7 cellular contexts compared by ENCODE assay signal in genomic region chr2:28958689-28959088, GRCh38. TPM values are rescaled to one million over a fixed set of nuclear protein-coding genes. Genes with fewer than 3 reads are reported as not detected.
DNase-seq lines count a peak whose midpoint lies in the region; ATAC-seq and TF ChIP-seq lines count a peak whose summit lies in the region.

No MANE protein-coding gene starts in this region.

- DNase-seq in GM04503 (ENCODE audit: low read depth) (peak; percentile 37), LoVo (ENCODE audit: low spot score) (peak; percentile 66), OCI-M2 (lab: John Stamatoyannopoulos, UW; ENCODE audit: unreplicated experiment) (peak; percentile 47), amniotic stem cell (lab: John Stamatoyannopoulos, UW) (peak; percentile 48), heart right ventricle (peak; percentile 60), psoas muscle (peak; percentile 64 to 87), posterior vena cava (ENCODE audit: low spot score) (no peak)

- peak; percentile 84 to 95 (median 90) for ATAC-seq in heart right ventricle
- peak; percentile 88 to 92 (median 89) for ATAC-seq in psoas muscle

- intact Hi-C loops in heart right ventricle (cut with DNase I) (loop anchor here in 9 of 10 donors (1.0 to 10.0 kb wide), 12 partner anchors 54 to 1116 kb away; no protein-coding TSS in a partner anchor), psoas muscle (cut with DNase I) (loop anchor here (1.0 to 5.0 kb wide), 5 partner anchors 54 to 1114 kb away; no protein-coding TSS in a partner anchor), posterior vena cava (cut with DNase I) (loop anchor here (2.0 to 5.0 kb wide), 3 partner anchors 238 to 879 kb away; no protein-coding TSS in a partner anchor)

- H3K27ac ChIP-seq in heart right ventricle = no peak overlapping the region
- no peak overlapping the region for H3K27ac ChIP-seq in psoas muscle

- H3K4me3 ChIP-seq in heart right ventricle = no peak overlapping the region
- no peak overlapping the region for H3K4me3 ChIP-seq in psoas muscle

- peaks cover 0 to 19% (median 5%) of the 10 kb centered on the region in 9 donors for H3K4me1 ChIP-seq in heart right ventricle
- peaks cover 5% of the 10 kb centered on the region for H3K4me1 ChIP-seq in psoas muscle

- H3K27me3 ChIP-seq in heart right ventricle = peaks cover 0 to 6% (median 0%) of the 10 kb centered on the region in 7 donors
- no peaks in the 10 kb centered on the region for H3K27me3 ChIP-seq in psoas muscle (ENCODE audit: insufficient read depth in 3 of 3, low read length in 2 of 3)

- H3K36me3 ChIP-seq in heart right ventricle (no peaks in the 10 kb centered on the region), psoas muscle (ENCODE audit: insufficient read depth in 1 of 2, low read depth in 1 of 2) (no peaks in the 10 kb centered on the region)

- no peaks in the 10 kb centered on the region for H3K9me3 ChIP-seq in heart right ventricle
- no peaks in the 10 kb centered on the region for H3K9me3 ChIP-seq in psoas muscle

- WGBS in heart right ventricle, 2 donors = 18 to 19% methylated on average over 9 of the region's 9 CpGs
- WGBS in psoas muscle, 3 donors = 13 to 16% (median 13%) methylated on average over 9 of the region's 9 CpGs

- peak; percentile 37 to 82 (median 67) for TF ChIP-seq CTCF in heart right ventricle (IDR thresholded peaks at IDR 0.05)
- peak; percentile 68 for TF ChIP-seq CTCF in psoas muscle (IDR thresholded peaks at IDR 0.05)

RNA-seq across cellular contexts. Expression of gene TOGARAM2, which starts 22.4 kb away (rescaled TPM):
- total RNA-seq in heart right ventricle = 10 to 100 TPM in 8 of 10 donors, 1 to 10 TPM in 2; 1.4 to 56.7 (median 14.6) TPM
- polyA plus RNA-seq in heart right ventricle = 10 to 100 TPM in 1 of 2 donors, 1 to 10 TPM in 1; 6.0 to 68.3 TPM
- 10 to 100 TPM in 3 of 4 donors, 1 to 10 TPM in 1; 2.2 to 98.4 (median 22.5) TPM for total RNA-seq in psoas muscle
- polyA plus RNA-seq in psoas muscle = 10 to 100 TPM in 2 of 3 donors, 1 to 10 TPM in 1; 6.1 to 54.2 (median 30.4) TPM
- under 1 TPM; 0.52 to 0.60 TPM for total RNA-seq in posterior vena cava
